In the genomic region with DNA sequence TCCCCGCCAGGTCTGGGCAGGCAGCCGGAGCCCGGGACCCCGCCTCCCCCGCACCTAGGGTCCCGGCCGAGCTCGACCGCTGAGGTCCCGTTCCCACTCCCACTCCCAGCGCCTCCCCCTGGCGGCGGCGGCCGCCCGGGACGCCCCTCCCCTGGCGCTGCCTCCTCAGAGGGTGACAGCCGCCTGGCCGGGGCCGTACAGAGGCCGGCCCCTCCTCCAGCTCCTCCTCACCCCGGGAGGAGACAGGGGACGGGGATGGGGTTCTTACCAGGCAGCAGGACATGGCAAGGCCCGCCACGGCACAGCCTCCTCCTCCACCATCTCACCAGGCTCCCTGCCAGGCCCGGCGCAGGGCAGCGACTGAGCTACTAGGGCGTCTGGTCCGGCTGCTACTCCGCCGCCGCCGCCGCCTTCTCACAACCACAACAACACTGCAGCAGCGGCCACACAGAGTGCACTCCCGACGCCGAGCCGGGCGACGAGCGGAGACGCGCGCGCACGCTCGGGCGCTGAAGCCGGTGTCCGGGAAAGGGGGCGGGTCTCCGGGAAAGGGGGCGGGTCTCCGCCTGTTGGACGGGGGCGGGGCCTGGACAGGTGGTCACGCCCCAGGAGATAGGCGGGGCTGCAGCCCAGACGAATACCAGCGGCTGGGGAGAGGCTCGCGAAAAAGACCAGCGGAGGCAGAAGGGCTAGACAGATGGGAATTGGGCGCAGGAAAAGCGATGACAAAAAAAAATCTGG, we compare ENCODE assay signal across 8 cellular contexts.
DNase-seq lines count a peak whose midpoint lies in the region; ATAC-seq and TF ChIP-seq lines count a peak whose summit lies in the region.
"Not testable (repeated sequence)": the region's sequence is repeated elsewhere in the genome, so short reads cannot be mapped to it uniquely, and the experiment has no call there.

No MANE protein-coding gene starts in this region.

- H3K36me3 Mint-ChIP-seq in activated CD8-positive, alpha-beta T cell treated with anti-CD3 and anti-CD28 coated beads, Interleukin-2, amount 10 ng/mL, durations not matched to agents 7 days and 5 days (ENCODE audit: low read depth); activated T-helper 17 cell treated with anti-CD3 and anti-CD28 coated beads, Interleukin-2, amount 50 U/mL, for 72 hours (ENCODE audit: low read depth): not testable (repeated sequence)

- TF ChIP-seq CTCF in BE2C (IDR thresholded peaks at IDR 0.05; ENCODE audit: low read depth, low read length); body of pancreas (IDR thresholded peaks at IDR 0.05): not testable (repeated sequence)

- peak overlapping the region; percentile 38 for H3K4me3 Mint-ChIP-seq in activated CD8-positive, alpha-beta T cell treated with anti-CD3 and anti-CD28 coated beads, Interleukin-2, amount 10 ng/mL, durations not matched to agents 7 days and 5 days
- not testable (repeated sequence) for H3K4me3 Mint-ChIP-seq in activated T-helper 17 cell treated with anti-CD3 and anti-CD28 coated beads, Interleukin-2, amount 50 U/mL, for 72 hours

- not testable (repeated sequence) for H3K27ac Mint-ChIP-seq in activated CD8-positive, alpha-beta T cell treated with anti-CD3 and anti-CD28 coated beads, Interleukin-2, amount 10 ng/mL, durations not matched to agents 7 days and 5 days; activated T-helper 17 cell treated with anti-CD3 and anti-CD28 coated beads, Interleukin-2, amount 50 U/mL, for 72 hours

- not testable (repeated sequence) for H3K9me3 Mint-ChIP-seq in activated CD8-positive, alpha-beta T cell treated with anti-CD3 and anti-CD28 coated beads, Interleukin-2, amount 10 ng/mL, durations not matched to agents 7 days and 5 days (ENCODE audit: insufficient read depth); activated T-helper 17 cell treated with anti-CD3 and anti-CD28 coated beads, Interleukin-2, amount 50 U/mL, for 72 hours

- not testable (repeated sequence) for H3K4me3 ChIP-seq in BE2C (ENCODE audit: low read depth, low read length); body of pancreas

- not testable (repeated sequence) for TF ChIP-seq POLR2A in body of pancreas (IDR thresholded peaks at IDR 0.05)

- ATAC-seq in SK-N-SH treated with all-trans-retinoic acid at 6 μM for 48 hours, result peak; percentile 89
- ATAC-seq in activated CD8-positive, alpha-beta T cell treated with anti-CD3 and anti-CD28 coated beads, Interleukin-2, amount 10 ng/mL, durations not matched to agents 7 days and 5 days, result peak; percentile 44
- ATAC-seq in activated T-helper 17 cell treated with anti-CD3 and anti-CD28 coated beads, Interleukin-2, amount 50 U/mL, for 72 hours (replicated peaks), result peak; percentile 43
- ATAC-seq in body of pancreas, result peak; percentile 79
- peak; percentile 86 for ATAC-seq in left colon
- peak; percentile 73 for ATAC-seq in sciatic nerve

- intact Hi-C loops in body of pancreas (cut with DNase I); left colon (cut with DNase I, micrococcal nuclease); sciatic nerve (cut with DNase I): not testable (repeated sequence)

- H3K36me3 ChIP-seq in BE2C; body of pancreas (replicated peaks in 1 of 2; ENCODE audit: insufficient read depth in 1 of 2, low read depth in 2 of 2): not testable (repeated sequence)

- H3K4me1 ChIP-seq in BE2C, body of pancreas: not testable (repeated sequence)

- H3K9me3 ChIP-seq in BE2C, body of pancreas: not testable (repeated sequence)

- not testable (repeated sequence) for H3K27me3 Mint-ChIP-seq in activated CD8-positive, alpha-beta T cell treated with anti-CD3 and anti-CD28 coated beads, Interleukin-2, amount 10 ng/mL, durations not matched to agents 7 days and 5 days (ENCODE audit: low read depth); activated T-helper 17 cell treated with anti-CD3 and anti-CD28 coated beads, Interleukin-2, amount 50 U/mL, for 72 hours

- not testable (repeated sequence) for H3K27ac ChIP-seq in body of pancreas

- CTCF ChIA-PET in activated CD8-positive, alpha-beta T cell treated with anti-CD3 and anti-CD28 coated beads, Interleukin-2, amount 10 ng/mL, durations not matched to agents 7 days and 5 days (lab: Charles Lee), result not testable (repeated sequence)

- DNase-seq in BE2C (peak; percentile 2), body of pancreas (peak in 2 of 4 donors; percentile 10 to 13), left colon (peak in 1 of 2 donors; percentile 4), sciatic nerve (ENCODE audit: low spot score) (peak; percentile 45)
- DNase-seq in activated CD8-positive, alpha-beta T cell treated with anti-CD3 and anti-CD28 coated beads, Interleukin-2, amount 10 ng/mL, durations not matched to agents 7 days and 5 days, result not testable (repeated sequence)
- DNase-seq in stimulated activated CD8-positive, alpha-beta memory T cell treated with anti-CD3 and anti-CD28 coated beads, Interleukin-15, amount 100 ng/mL, for 48 hours (ENCODE audit: low read depth in 2 of 2), result peak; percentile 5 to 39

- H3K4me1 Mint-ChIP-seq in activated CD8-positive, alpha-beta T cell treated with anti-CD3 and anti-CD28 coated beads, Interleukin-2, amount 10 ng/mL, durations not matched to agents 7 days and 5 days (ENCODE audit: low read depth); activated T-helper 17 cell treated with anti-CD3 and anti-CD28 coated beads, Interleukin-2, amount 50 U/mL, for 72 hours: not testable (repeated sequence)

- not testable (repeated sequence) for H3K27me3 ChIP-seq in BE2C, body of pancreas

- POLR2A ChIA-PET in activated CD8-positive, alpha-beta T cell treated with anti-CD3 and anti-CD28 coated beads, Interleukin-2, amount 10 ng/mL, durations not matched to agents 7 days and 5 days (lab: Charles Lee), result not testable (repeated sequence)

- WGBS in body of pancreas, 2 donors, result 40% methylated on average over 5 of the region's 68 CpGs; no CpG with 5 or more reads in 1 of the 2 donors
